ENCODE assay signal across 14 cellular contexts in the genomic region with DNA sequence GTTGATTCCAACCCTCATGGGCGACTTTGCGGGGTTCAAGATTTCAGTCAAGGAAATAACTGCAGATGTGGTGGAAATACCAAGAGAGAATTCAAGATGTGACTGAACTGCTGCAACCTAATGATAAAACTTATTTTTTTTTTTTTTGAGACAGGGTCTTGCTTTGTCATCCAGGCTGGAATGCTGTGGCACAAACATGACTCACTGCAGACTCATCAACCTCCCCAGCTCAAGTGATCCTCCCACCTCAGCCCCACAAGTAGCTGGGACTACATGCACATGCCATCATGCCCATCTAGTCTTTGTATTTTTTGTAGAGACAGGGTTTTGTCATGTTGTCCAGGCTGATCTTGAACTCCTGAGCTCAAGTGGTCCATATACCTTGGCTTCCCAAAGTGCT. TPM values are rescaled to one million over a fixed set of nuclear protein-coding genes. Genes with fewer than 3 reads are reported as not detected.
DNase-seq lines count a peak whose midpoint lies in the region; ATAC-seq and TF ChIP-seq lines count a peak whose summit lies in the region.
"Had no signal": no experiment of that assay in that cellular context is flagged by ENCODE, and none has a peak within 500 bp of the region (broad histone marks: within the 10 kb centered on the region; RNA-seq: fewer than 3 reads in every experiment).

No MANE protein-coding gene starts in this region.

- peaks cover 0 to 9% (median 0%) of the 10 kb centered on the region in 12 donors for H3K9me3 ChIP-seq in heart left ventricle

- H3K4me3 ChIP-seq in epithelial cell of esophagus (ENCODE audit: low read length) (no peak overlapping the region), mesendoderm (ENCODE audit: low read length) (no peak overlapping the region), heart left ventricle (no peak overlapping the region)

- no peak overlapping the region for H2BK5ac ChIP-seq in mesendoderm (ENCODE audit: low read length)

- intact Hi-C loops in heart left ventricle (cut with DNase I): no loop called here

- H3K4ac ChIP-seq in mesendoderm (ENCODE audit: low read depth, low read length): no peak overlapping the region

- no peak overlapping the region for H4K8ac ChIP-seq in mesendoderm (ENCODE audit: low read depth, low read length)

- H3K27me3 ChIP-seq in mesendoderm (ENCODE audit: insufficient read depth, low read length, poor library complexity) (no peaks in the 10 kb centered on the region), heart left ventricle (no peaks in the 10 kb centered on the region)

- no peaks in the 10 kb centered on the region for H3K79me1 ChIP-seq in mesendoderm (ENCODE audit: low read length)

- peak; percentile 88 for DNase-seq in ELR (ENCODE audit: low read depth)
- peak; percentile 40 for DNase-seq in OCI-M1 (lab: John Stamatoyannopoulos, UW)
- peak; percentile 78 for DNase-seq in epithelial cell of esophagus (ENCODE audit: low read depth)
- peak; percentile 22 for DNase-seq in mesendoderm
- no peak for DNase-seq in heart left ventricle
- DNase-seq in activated T-cell treated with anti-CD3 and anti-CD28 coated beads, Interleukin-2, amount 50 U/mL, for 1 hour: no peak
- DNase-seq in LoVo (ENCODE audit: low spot score): no peak
- DNase-seq: AML-193; naive thymus-derived CD8-positive, alpha-beta T cell; NCI-H2029; NCI-H526 had no signal

- TF ChIP-seq CTCF in epithelial cell of esophagus (IDR thresholded peaks at IDR 0.05; ENCODE audit: insufficient read depth, low read depth, low read length, missing control alignments) (no peak), heart left ventricle (IDR thresholded peaks at IDR 0.05) (no peak)

- no CpG with 5 or more reads among the region's 2 CpGs for WGBS in mesendoderm (ENCODE audit: extremely low coverage, insufficient coverage, low lambda C conversion rate)
- 94 to 100% (median 97%) methylated on average over 2 of the region's 2 CpGs for WGBS in heart left ventricle, 4 donors

- no peaks in the 10 kb centered on the region for H3K79me2 ChIP-seq in mesendoderm (ENCODE audit: control insufficient read depth, insufficient read depth, low read length)

- no peak overlapping the region for H2BK15ac ChIP-seq in mesendoderm (replicated peaks; ENCODE audit: low read depth)

- no peak overlapping the region for H4K5ac ChIP-seq in mesendoderm (ENCODE audit: low read length)

- H2BK120ac ChIP-seq in mesendoderm (ENCODE audit: low read depth, low read length): no peak overlapping the region

- no peak overlapping the region for H3K9ac ChIP-seq in mesendoderm (ENCODE audit: low read length)

- H3K18ac ChIP-seq in mesendoderm (ENCODE audit: low read length): no peak overlapping the region

- no peak for TF ChIP-seq POLR2A in heart left ventricle (IDR thresholded peaks at IDR 0.05)

- H3K4me2 ChIP-seq in mesendoderm (ENCODE audit: low read length): no peak overlapping the region

- H3K4me1 ChIP-seq in mesendoderm (ENCODE audit: control insufficient read depth, low read depth, low read length) (no peaks in the 10 kb centered on the region), heart left ventricle (no peaks in the 10 kb centered on the region)

- no peak overlapping the region for H3K56ac ChIP-seq in mesendoderm (ENCODE audit: low read length)

- H3K36me3 ChIP-seq in mesendoderm (ENCODE audit: control insufficient read depth, insufficient read depth, low read length): no peaks in the 10 kb centered on the region
- H3K36me3 ChIP-seq in heart left ventricle: no peaks in the 10 kb centered on the region

- H3K27ac ChIP-seq in mesendoderm (ENCODE audit: low read depth, low read length) (no peak overlapping the region), heart left ventricle (no peak overlapping the region)

- no peak for ATAC-seq in heart left ventricle
- no peak for ATAC-seq in GM18520 (IDR thresholded peaks at IDR 0.05; ENCODE audit: unreplicated experiment)
- ATAC-seq: activated T-helper 17 cell treated with anti-CD3 and anti-CD28 coated beads, Interleukin-2, amount 50 U/mL, for 72 hours; naive thymus-derived CD8-positive, alpha-beta T cell; Panc1 had no signal

- no peak overlapping the region for H2AK5ac ChIP-seq in mesendoderm (ENCODE audit: low read length)

- H3K23ac ChIP-seq in mesendoderm (ENCODE audit: low read length): no peak overlapping the region

RNA-seq across cellular contexts. Expression of gene WDFY3, which starts 19.5 kb away (rescaled TPM):
- 23.7 TPM for polyA plus RNA-seq in mesendoderm (2013, experiment 1 of 2)
- 23.9 TPM for polyA plus RNA-seq in mesendoderm (2013, experiment 2 of 2)
- total RNA-seq in heart left ventricle: 100 to 1,000 TPM in 1 of 9 donors, 10 to 100 TPM in 8; 29.2 to 103 (median 54.1) TPM
- 10 to 100 TPM in 1 of 2 donors, 1 to 10 TPM in 1; 5.0 to 14.2 TPM for polyA plus RNA-seq in heart left ventricle

Comparison
In these comparisons a context has a peak if more than half of its experiments do, and no peak if none do; other contexts are left out.
1. DNase-seq: peak in ELR (single experiment), OCI-M1 (single experiment), epithelial cell of esophagus (single experiment) and mesendoderm (single experiment); none in heart left ventricle (0 of 5), activated T-cell treated with anti-CD3 and anti-CD28 coated beads, Interleukin-2, amount 50 U/mL, for 1 hour (single experiment) and LoVo (single experiment).